In genomic region chr10:106904209-106904608, GRCh38 we compare ENCODE assay signal across 7 cellular contexts.
"Had no signal": no experiment of that assay in that cellular context is flagged by ENCODE, and none has a peak within 500 bp of the region (broad histone marks: within the 10 kb centered on the region; RNA-seq: fewer than 3 reads in every experiment).

No MANE protein-coding gene starts in this region.

- H3K27ac ChIP-seq: GM23248 had no signal

- H3K4me3 ChIP-seq: GM23248, K562 had no signal

- DNase-seq: GM23248, H9, HCEC 1CT, IMR-90, KG1 had no signal

- H2AFZ ChIP-seq: GM23248 had no signal

- H3K9ac ChIP-seq: GM23248 had no signal

- FAIRE-seq: HTR-8/SVneo, K562 had no signal

- ATAC-seq: K562 had no signal
